Comparison of ENCODE assay signal across 19 cellular contexts in the genomic region with DNA sequence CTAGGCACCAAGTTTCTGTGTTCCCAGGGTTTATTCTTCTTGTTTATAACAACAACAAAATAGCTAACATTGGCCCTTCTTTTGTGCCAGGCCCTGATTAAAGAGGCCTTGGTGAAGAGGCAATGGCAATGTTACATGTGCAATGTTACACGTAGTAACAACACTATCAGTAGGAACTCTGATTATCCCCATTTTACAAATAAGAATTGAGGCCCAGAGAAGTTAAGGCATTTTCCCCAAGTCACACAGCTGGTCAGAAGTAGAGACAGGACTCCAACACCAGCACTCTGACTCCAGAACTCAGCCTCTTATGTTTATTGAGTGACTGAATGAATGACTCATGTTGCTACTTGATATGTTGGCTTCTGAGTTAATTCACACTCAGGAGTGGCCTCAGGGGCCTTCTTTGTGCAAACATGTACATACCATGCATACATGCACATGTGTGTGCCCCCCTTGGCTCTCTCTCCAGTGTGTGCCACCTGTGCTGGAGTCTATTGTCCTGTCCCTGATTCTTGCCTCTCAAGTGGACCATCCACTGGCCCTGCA.
"Had no signal": no experiment of that assay in that cellular context is flagged by ENCODE, and none has a peak within 500 bp of the region (broad histone marks: within the 10 kb centered on the region; RNA-seq: fewer than 3 reads in every experiment).

No MANE protein-coding gene starts in this region.

- H3K36me3 Mint-ChIP-seq: activated naive CD8-positive, alpha-beta T cell treated with anti-CD3 and anti-CD28 coated beads for 36 hours had no signal

- ATAC-seq: left lobe of liver; mucosa of descending colon; naive thymus-derived CD8-positive, alpha-beta T cell; psoas muscle had no signal

- H3K27me3 ChIP-seq: breast epithelium, esophagus muscularis mucosa, sigmoid colon had no signal

- H3K4me3 ChIP-seq: breast epithelium, esophagus muscularis mucosa, mucosa of descending colon, psoas muscle, sigmoid colon had no signal

- H3K9me3 ChIP-seq: sigmoid colon had no signal

- DNase-seq: activated CD4-positive, alpha-beta memory T cell treated with anti-CD3 and anti-CD28 coated beads, Interleukin-2, amount 10 ng/mL, durations not matched to agents 7 days and 5 days; activated gamma-delta T cell treated with Interleukin-2 at 50 U/mL for 16 hours; activated naive CD8-positive, alpha-beta T cell treated with anti-CD3 and anti-CD28 coated beads for 36 hours; activated T-cell treated with anti-CD3 and anti-CD28 coated beads, Interleukin-2, amount 50 U/mL, for 48 hours; endodermal cell; foreskin melanocyte; head of caudate nucleus; mucosa of descending colon; naive thymus-derived CD8-positive, alpha-beta T cell; psoas muscle; sigmoid colon; stimulated activated naive CD4-positive, alpha-beta T cell treated with Interleukin-2 at 50 U/mL for 16 hours; T1000 had no signal

- FAIRE-seq: islet of Langerhans had no signal

- H3K9me3 Mint-ChIP-seq: type B pancreatic cell had no signal

- H3K27ac ChIP-seq: breast epithelium, psoas muscle, VCaP had no signal

- H3K4me1 ChIP-seq: breast epithelium, psoas muscle had no signal

- H3K27ac Mint-ChIP-seq: activated CD4-positive, alpha-beta memory T cell treated with anti-CD3 and anti-CD28 coated beads, Interleukin-2, amount 10 ng/mL, durations not matched to agents 7 days and 5 days; activated naive CD8-positive, alpha-beta T cell treated with anti-CD3 and anti-CD28 coated beads for 36 hours; endodermal cell; naive thymus-derived CD8-positive, alpha-beta T cell had no signal

- H3K27me3 Mint-ChIP-seq: type B pancreatic cell had no signal

- H3K4me3 Mint-ChIP-seq: activated CD4-positive, alpha-beta memory T cell treated with anti-CD3 and anti-CD28 coated beads, Interleukin-2, amount 10 ng/mL, durations not matched to agents 7 days and 5 days; activated naive CD8-positive, alpha-beta T cell treated with anti-CD3 and anti-CD28 coated beads for 36 hours; endodermal cell; naive thymus-derived CD8-positive, alpha-beta T cell; type B pancreatic cell had no signal

- H3K36me3 ChIP-seq: breast epithelium, esophagus muscularis mucosa had no signal
